Comparison of ENCODE assay signal across 9 cellular contexts in the genomic region with DNA sequence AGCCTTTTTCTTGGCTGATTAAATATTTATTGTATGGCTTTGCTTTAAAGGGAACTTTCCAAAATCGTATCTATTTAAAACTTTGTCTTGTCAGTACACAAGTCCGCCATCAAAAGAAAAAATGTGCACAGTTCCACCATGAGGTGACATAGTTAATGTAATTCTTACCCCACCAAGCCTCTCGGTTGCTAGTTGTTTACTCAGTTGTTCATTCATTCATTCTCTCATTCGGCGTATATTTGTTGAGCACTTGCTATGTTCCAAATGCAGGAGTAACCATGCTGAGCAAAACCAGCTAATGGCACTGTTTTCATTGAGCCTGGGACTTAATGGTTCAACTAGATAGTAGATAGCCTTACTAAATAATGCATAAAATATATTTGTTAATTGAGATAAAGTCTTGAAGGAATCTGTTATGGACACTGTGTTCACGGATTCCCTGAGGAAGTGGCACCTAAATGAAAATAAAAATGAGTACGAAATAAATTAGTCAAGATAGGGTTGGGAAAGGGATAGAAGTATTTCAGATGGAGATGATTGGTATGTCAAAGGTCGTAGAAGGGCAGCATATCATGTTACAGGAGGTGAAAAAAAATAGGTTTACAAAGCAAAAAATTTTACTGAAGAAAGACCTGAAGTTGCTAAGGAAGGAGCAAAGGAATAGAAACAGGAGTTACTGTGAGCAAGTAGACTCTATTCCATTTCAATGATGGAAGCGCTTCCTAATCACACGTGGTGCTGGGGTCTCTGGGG. TPM values are rescaled to one million over a fixed set of nuclear protein-coding genes. Genes with fewer than 3 reads are reported as not detected.
A peak's percentile ranks its signal among the peaks of the same experiment; 100 is the strongest.
DNase-seq lines count a peak whose midpoint lies in the region; TF ChIP-seq lines count a peak whose summit lies in the region.
"Had no signal": no experiment of that assay in that cellular context is flagged by ENCODE, and none has a peak within 500 bp of the region (broad histone marks: within the 10 kb centered on the region; RNA-seq: fewer than 3 reads in every experiment).

No MANE protein-coding gene starts in this region.

- DNase-seq in BE2C (no peak), LNCaP clone FGC (ENCODE audit: low read depth) (no peak), dermis blood vessel endothelial cell (peak; percentile 7), iPS-NIHi11 (ENCODE audit: low spot score) (no peak), anterior cingulate cortex (lab: John Stamatoyannopoulos, UW) (no peak), NCI-H524 (lab: John Stamatoyannopoulos, UW) (no peak), GM03348 (ENCODE audit: low spot score) (no peak)
- DNase-seq: NCI-H2081 treated with DMSO at 0.1 percent for 48 hours had no signal

- peak overlapping the region; percentile 94 to 98 (median 97) for H3K4me3 Mint-ChIP-seq in nephron

- H3K9me3 Mint-ChIP-seq in nephron = no peaks in the 10 kb centered on the region

- no peaks in the 10 kb centered on the region for H3K4me1 ChIP-seq in BE2C

- H3K36me3 ChIP-seq in BE2C = no peaks in the 10 kb centered on the region; the same call in 1 of the 2 replicates

- peak overlapping the region; percentile 82 to 97 (median 93) for H3K27ac Mint-ChIP-seq in nephron

- TF ChIP-seq CTCF in BE2C (IDR thresholded peaks at IDR 0.05; ENCODE audit: low read depth, low read length) (no peak), LNCaP clone FGC (IDR thresholded peaks at IDR 0.05; ENCODE audit: control insufficient read depth, extremely low read depth, insufficient read depth) (no peak), nephron (IDR thresholded peaks at IDR 0.05; ENCODE audit: unreplicated experiment in 3 of 3) (no peak)

- no peaks in the 10 kb centered on the region for H3K27me3 ChIP-seq in BE2C

- peaks cover 17% of the 10 kb centered on the region for H3K4me1 Mint-ChIP-seq in nephron

- H3K4me3 ChIP-seq in BE2C (ENCODE audit: low read depth, low read length) (peak overlapping the region; percentile 91), LNCaP clone FGC (ENCODE audit: low read depth, low read length) (peak overlapping the region; percentile 82)

- H3K27me3 Mint-ChIP-seq in nephron (ENCODE audit: low read depth) = peaks cover 3% of the 10 kb centered on the region

- H3K9me3 ChIP-seq in BE2C = no peaks in the 10 kb centered on the region

- peaks cover 7% of the 10 kb centered on the region for H3K36me3 Mint-ChIP-seq in nephron (ENCODE audit: low read depth)

RNA-seq across cellular contexts. Expression of a gene that starts 1.5 kb away (rescaled TPM):
- polyA plus RNA-seq in BE2C (2012; ENCODE audit: insufficient read depth, insufficient read length, low read depth) = 6.7 TPM
- 22.8 and 51.7 TPM in 2 replicates for total RNA-seq in dermis blood vessel endothelial cell

RNA-seq across cellular contexts. Expression of a gene that starts 17.3 kb away (rescaled TPM):
- polyA plus RNA-seq in BE2C (2012; ENCODE audit: insufficient read depth, insufficient read length, low read depth) = 16.9 TPM
- total RNA-seq in dermis blood vessel endothelial cell = 28.7 and 29.4 TPM in 2 replicates

RNA-seq across cellular contexts. Expression of a gene that starts 48.5 kb away (rescaled TPM):
- 3.5 TPM for polyA plus RNA-seq in BE2C (2012; ENCODE audit: insufficient read depth, insufficient read length, low read depth)
- 2.0 and 2.8 TPM in 2 replicates for total RNA-seq in dermis blood vessel endothelial cell
